Comparison of ENCODE assay signal across 9 cellular contexts in genomic region chr2:151947524-151948165, GRCh38.
A peak's percentile ranks its signal among the peaks of the same experiment; 100 is the strongest.
DNase-seq lines count a peak whose midpoint lies in the region; ATAC-seq and TF ChIP-seq lines count a peak whose summit lies in the region.
"Had no signal": no experiment of that assay in that cellular context is flagged by ENCODE, and none has a peak within 500 bp of the region (broad histone marks: within the 10 kb centered on the region; RNA-seq: fewer than 3 reads in every experiment).

No MANE protein-coding gene starts in this region.

- POLR2A ChIA-PET in WTC11 (lab: Charles Lee) = no interaction called here
- POLR2A ChIA-PET in activated CD4-positive, alpha-beta memory T cell treated with anti-CD3 and anti-CD28 coated beads for 36 hours (lab: Charles Lee) = no interaction called here

- peak overlapping the region; percentile 43 for H3K4me3 Mint-ChIP-seq in WTC11
- no peak overlapping the region for H3K4me3 Mint-ChIP-seq in activated CD4-positive, alpha-beta memory T cell treated with anti-CD3 and anti-CD28 coated beads for 36 hours
- H3K4me3 Mint-ChIP-seq: activated naive CD8-positive, alpha-beta T cell had no signal

- peak; percentile 16 for DNase-seq in WTC11 (ENCODE audit: low spot score)
- DNase-seq in thyroid gland = peak; percentile 36 to 48
- DNase-seq in activated CD4-positive, alpha-beta memory T cell treated with anti-CD3 and anti-CD28 coated beads for 36 hours = no peak
- no peak for DNase-seq in D341Med (ENCODE audit: low spot score)
- DNase-seq in effector memory CD4-positive, alpha-beta T cell = no peak

- H3K27me3 ChIP-seq in thyroid gland = no peaks in the 10 kb centered on the region
- H3K27me3 ChIP-seq in effector memory CD4-positive, alpha-beta T cell (replicated peaks; ENCODE audit: control insufficient read depth, insufficient read depth, low read length, poor library complexity, severe bottlenecking) = peaks cover 4% of the 10 kb centered on the region

- TF ChIP-seq POLR2A in thyroid gland (IDR thresholded peaks at IDR 0.05) = no peak

- 28 to 29% methylated on average over 12 of the region's 12 CpGs for WGBS in thyroid gland, 2 donors

- H3K4me1 ChIP-seq in ES-I3 (ENCODE audit: insufficient read depth, low read length) (peaks cover 9% of the 10 kb centered on the region; the same call in 1 of the 2 replicates), thyroid gland (peaks cover 6 to 16% of the 10 kb centered on the region in 2 donors)
- no peaks in the 10 kb centered on the region for H3K4me1 ChIP-seq in effector memory CD4-positive, alpha-beta T cell (ENCODE audit: control insufficient read depth, insufficient read depth, low read length, poor library complexity, severe bottlenecking)

- peak overlapping the region; percentile 51 for H3K27ac Mint-ChIP-seq in WTC11
- H3K27ac Mint-ChIP-seq in activated CD4-positive, alpha-beta memory T cell treated with anti-CD3 and anti-CD28 coated beads for 36 hours = no peak overlapping the region
- H3K27ac Mint-ChIP-seq: activated naive CD8-positive, alpha-beta T cell had no signal

- ATAC-seq in HG02938 (IDR thresholded peaks at IDR 0.05; ENCODE audit: unreplicated experiment) (peak; percentile 32), WTC11 (peak; percentile 59)

- peaks cover 3% of the 10 kb centered on the region; the same call in 1 of the 2 replicates for H3K27me3 Mint-ChIP-seq in WTC11 (ENCODE audit: low read depth)
- H3K27me3 Mint-ChIP-seq in activated CD4-positive, alpha-beta memory T cell treated with anti-CD3 and anti-CD28 coated beads for 36 hours = peaks cover 12% of the 10 kb centered on the region

- peaks cover 21% of the 10 kb centered on the region for H3K36me3 Mint-ChIP-seq in WTC11
- no peaks in the 10 kb centered on the region for H3K36me3 Mint-ChIP-seq in activated CD4-positive, alpha-beta memory T cell treated with anti-CD3 and anti-CD28 coated beads for 36 hours

- H3K27ac ChIP-seq in thyroid gland = peak overlapping the region in 2 of 3 donors; percentile 16 to 27
- no peak overlapping the region for H3K27ac ChIP-seq in effector memory CD4-positive, alpha-beta T cell (ENCODE audit: insufficient read depth, low read length, poor library complexity, severe bottlenecking)

- intact Hi-C loops in thyroid gland (cut with DNase I) = no loop called here
- intact Hi-C loops in activated CD4-positive, alpha-beta memory T cell treated with anti-CD3 and anti-CD28 coated beads for 36 hours (cut with micrococcal nuclease) = no loop called here

- H3K9ac ChIP-seq in ES-I3 (ENCODE audit: low read depth, low read length) = peak overlapping the region; percentile 22; the same call in 1 of the 2 replicates

- peaks cover 12% of the 10 kb centered on the region for H3K4me1 Mint-ChIP-seq in WTC11
- no peaks in the 10 kb centered on the region for H3K4me1 Mint-ChIP-seq in activated CD4-positive, alpha-beta memory T cell treated with anti-CD3 and anti-CD28 coated beads for 36 hours (ENCODE audit: low read depth)

- peak overlapping the region; percentile 41; the same call in 1 of the 2 replicates for H3K4me3 ChIP-seq in iPS-18c (ENCODE audit: insufficient read depth, low read depth, low read length)
- peak overlapping the region in 1 of 3 donors; percentile 16 for H3K4me3 ChIP-seq in thyroid gland (replicated peaks in 1 of 3)
- no peak overlapping the region for H3K4me3 ChIP-seq in effector memory CD4-positive, alpha-beta T cell (ENCODE audit: insufficient read depth, low read depth, low read length, poor library complexity, severe bottlenecking)

- TF ChIP-seq CTCF in WTC11 (IDR thresholded peaks at IDR 0.05) = no peak
- no peak for TF ChIP-seq CTCF in thyroid gland (IDR thresholded peaks at IDR 0.05)

- H3K9me3 ChIP-seq in ES-I3 (ENCODE audit: control insufficient read depth, insufficient read depth, low read length) (no peaks in the 10 kb centered on the region), iPS-18c (ENCODE audit: control insufficient read depth, insufficient read depth, low read length) (peaks cover 2% of the 10 kb centered on the region), thyroid gland (no peaks in the 10 kb centered on the region)
- H3K9me3 ChIP-seq in effector memory CD4-positive, alpha-beta T cell (ENCODE audit: control insufficient read depth, low read length) = no peaks in the 10 kb centered on the region

- H3K36me3 ChIP-seq in ES-I3 (ENCODE audit: insufficient read depth, low read length) = no peaks in the 10 kb centered on the region
- H3K36me3 ChIP-seq in thyroid gland = no peaks in the 10 kb centered on the region
- no peaks in the 10 kb centered on the region for H3K36me3 ChIP-seq in effector memory CD4-positive, alpha-beta T cell (ENCODE audit: control insufficient read depth, insufficient read depth, low read length)

- H3K9me3 Mint-ChIP-seq in WTC11 = peaks cover 29% of the 10 kb centered on the region
- H3K9me3 Mint-ChIP-seq in activated CD4-positive, alpha-beta memory T cell treated with anti-CD3 and anti-CD28 coated beads for 36 hours = peaks cover 6% of the 10 kb centered on the region

- CTCF ChIA-PET in WTC11 (lab: Charles Lee) = interaction anchor here (0.5 to 1.4 kb wide), 14 partner anchors 8 to 109 kb away, joined by 3 to 11 read pairs (median 4); no protein-coding TSS in a partner anchor
- CTCF ChIA-PET in activated CD4-positive, alpha-beta memory T cell treated with anti-CD3 and anti-CD28 coated beads for 36 hours (lab: Charles Lee) = interaction anchor here (1.0 to 1.2 kb wide), 2 partner anchors 10 to 11 kb away, joined by 3 to 4 read pairs; no protein-coding TSS in a partner anchor

TF ChIP-seq in WTC11, 78 proteins besides CTCF, POLR2A, EP300 and RAD21 (continues in another document):
- TF ChIP-seq OVOL2 (CRISPR knock-in tag; IDR thresholded peaks at IDR 0.05; ENCODE audit: borderline replicate concordance) = no peak
- TF ChIP-seq ZMAT4 (CRISPR knock-in tag; IDR thresholded peaks at IDR 0.05) = no peak
- no peak for TF ChIP-seq E2F5 (CRISPR knock-in tag; IDR thresholded peaks at IDR 0.05)
- TF ChIP-seq ATF3 (CRISPR knock-in tag; conservative IDR thresholded peaks at IDR 0.05) = no peak
- no peak for TF ChIP-seq SMAD4 (CRISPR knock-in tag; IDR thresholded peaks at IDR 0.05)
- TF ChIP-seq PREB (CRISPR knock-in tag; IDR thresholded peaks at IDR 0.05; ENCODE audit: borderline replicate concordance) = no peak
- no peak for TF ChIP-seq ARID4B (CRISPR knock-in tag; IDR thresholded peaks at IDR 0.05; ENCODE audit: borderline replicate concordance)

Comparison
In these comparisons a context has a peak if more than half of its experiments do, and no peak if none do; other contexts are left out.
1. DNase-seq: peak in WTC11 (single experiment) and thyroid gland (2 of 2); none in activated CD4-positive, alpha-beta memory T cell treated with anti-CD3 and anti-CD28 coated beads for 36 hours (single experiment), D341Med (single experiment) and effector memory CD4-positive, alpha-beta T cell (0 of 3).